In the genomic region with DNA sequence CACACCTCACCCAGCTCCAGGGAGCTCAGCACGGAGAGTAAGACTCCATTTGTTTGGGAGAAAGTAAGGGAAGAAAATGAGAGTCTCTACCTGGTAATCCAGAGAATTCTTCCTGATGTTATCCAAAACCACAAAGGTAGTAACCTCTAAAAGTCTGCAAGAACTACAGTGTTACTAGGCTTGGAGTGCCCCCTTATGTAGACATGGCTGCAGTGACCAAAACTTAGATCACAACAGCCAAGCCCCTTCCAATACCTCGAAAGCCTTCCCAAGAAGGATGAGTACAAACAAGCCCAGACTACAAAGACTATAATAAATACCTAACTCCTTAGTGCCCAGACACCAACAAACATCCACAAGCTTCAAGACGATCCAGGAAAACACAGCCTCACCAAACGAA, we compare ENCODE assay signal across 15 cellular contexts. TPM values are rescaled to one million over a fixed set of nuclear protein-coding genes. Genes with fewer than 3 reads are reported as not detected.
A peak's percentile ranks its signal among the peaks of the same experiment; 100 is the strongest.
DNase-seq lines count a peak whose midpoint lies in the region; ATAC-seq and TF ChIP-seq lines count a peak whose summit lies in the region.
"Had no signal": no experiment of that assay in that cellular context is flagged by ENCODE, and none has a peak within 500 bp of the region (broad histone marks: within the 10 kb centered on the region; RNA-seq: fewer than 3 reads in every experiment).

No MANE protein-coding gene starts in this region.

- intact Hi-C loops in natural killer cell (cut with micrococcal nuclease): no loop called here

- peaks cover 75% of the 10 kb centered on the region for H3K36me3 Mint-ChIP-seq in activated T-cell treated with anti-CD3 and anti-CD28 coated beads, Interleukin-2, amount 50 U/mL, for 24 hours (ENCODE audit: low read depth)
- peaks cover 40% of the 10 kb centered on the region for H3K36me3 Mint-ChIP-seq in activated naive CD8-positive, alpha-beta T cell treated with anti-CD3 and anti-CD28 coated beads, Interleukin-2, amount 10 ng/mL, durations not matched to agents 7 days and 5 days
- H3K36me3 Mint-ChIP-seq in natural killer cell: no peaks in the 10 kb centered on the region

- no peak for ATAC-seq in activated naive CD8-positive, alpha-beta T cell treated with anti-CD3 and anti-CD28 coated beads, Interleukin-2, amount 10 ng/mL, durations not matched to agents 7 days and 5 days (ENCODE audit: low read depth)
- ATAC-seq in natural killer cell (no peak), HG03439 (IDR thresholded peaks at IDR 0.05; ENCODE audit: unreplicated experiment) (no peak), HG03521 (IDR thresholded peaks at IDR 0.05; ENCODE audit: unreplicated experiment) (no peak)

- H3K27ac Mint-ChIP-seq in activated T-cell treated with anti-CD3 and anti-CD28 coated beads, Interleukin-2, amount 50 U/mL, for 24 hours: peak overlapping the region; percentile 80
- peak overlapping the region; percentile 71 for H3K27ac Mint-ChIP-seq in activated naive CD8-positive, alpha-beta T cell treated with anti-CD3 and anti-CD28 coated beads, Interleukin-2, amount 10 ng/mL, durations not matched to agents 7 days and 5 days
- H3K27ac Mint-ChIP-seq in natural killer cell: peak overlapping the region; percentile 96 to 99

- DNase-seq in activated T-cell treated with anti-CD3 and anti-CD28 coated beads, Interleukin-2, amount 50 U/mL, for 24 hours: no peak
- no peak for DNase-seq in activated T-cell treated with anti-CD3 and anti-CD28 coated beads, Interleukin-2, amount 50 U/mL, for 48 hours
- DNase-seq in HT-29 (ENCODE audit: low spot score) (peak; percentile 28), natural killer cell (no peak), NOMO-1 (lab: John Stamatoyannopoulos, UW; ENCODE audit: unreplicated experiment in 2 of 2) (no peak)
- no peak for DNase-seq in activated naive CD8-positive, alpha-beta T cell treated with anti-CD3 and anti-CD28 coated beads, Interleukin-2, amount 10 ng/mL, durations not matched to agents 7 days and 5 days
- DNase-seq: activated CD4-positive, CD25-positive, alpha-beta regulatory T cell; caudate nucleus; left ventricle myocardium inferior; NCI-H2081; stimulated activated CD4-positive, alpha-beta T cell treated with anti-CD3 and anti-CD28 coated beads, Interleukin-4, amount 100 ng/mL, for 4 hours; stomach had no signal

- POLR2A ChIA-PET in activated naive CD8-positive, alpha-beta T cell treated with anti-CD3 and anti-CD28 coated beads, Interleukin-2, amount 10 ng/mL, durations not matched to agents 7 days and 5 days (lab: Charles Lee): no interaction called here

- no peaks in the 10 kb centered on the region for H3K27me3 Mint-ChIP-seq in activated T-cell treated with anti-CD3 and anti-CD28 coated beads, Interleukin-2, amount 50 U/mL, for 24 hours
- no peaks in the 10 kb centered on the region for H3K27me3 Mint-ChIP-seq in activated naive CD8-positive, alpha-beta T cell treated with anti-CD3 and anti-CD28 coated beads, Interleukin-2, amount 10 ng/mL, durations not matched to agents 7 days and 5 days
- no peaks in the 10 kb centered on the region for H3K27me3 Mint-ChIP-seq in natural killer cell (ENCODE audit: low read depth in 2 of 2)

- TF ChIP-seq CTCF in natural killer cell (IDR thresholded peaks at IDR 0.05): no peak

- peaks cover 51% of the 10 kb centered on the region for H3K4me1 Mint-ChIP-seq in activated T-cell treated with anti-CD3 and anti-CD28 coated beads, Interleukin-2, amount 50 U/mL, for 24 hours (ENCODE audit: low read depth)
- H3K4me1 Mint-ChIP-seq in activated naive CD8-positive, alpha-beta T cell treated with anti-CD3 and anti-CD28 coated beads, Interleukin-2, amount 10 ng/mL, durations not matched to agents 7 days and 5 days: peaks cover 36% of the 10 kb centered on the region
- peaks cover 51 to 57% of the 10 kb centered on the region in 2 donors for H3K4me1 Mint-ChIP-seq in natural killer cell

- no peaks in the 10 kb centered on the region for H3K9me3 Mint-ChIP-seq in activated T-cell treated with anti-CD3 and anti-CD28 coated beads, Interleukin-2, amount 50 U/mL, for 24 hours
- H3K9me3 Mint-ChIP-seq in activated naive CD8-positive, alpha-beta T cell treated with anti-CD3 and anti-CD28 coated beads, Interleukin-2, amount 10 ng/mL, durations not matched to agents 7 days and 5 days: no peaks in the 10 kb centered on the region
- no peaks in the 10 kb centered on the region for H3K9me3 Mint-ChIP-seq in natural killer cell

- H3K4me3 Mint-ChIP-seq in activated T-cell treated with anti-CD3 and anti-CD28 coated beads, Interleukin-2, amount 50 U/mL, for 24 hours: no peak overlapping the region
- peak overlapping the region; percentile 67 for H3K4me3 Mint-ChIP-seq in activated naive CD8-positive, alpha-beta T cell treated with anti-CD3 and anti-CD28 coated beads, Interleukin-2, amount 10 ng/mL, durations not matched to agents 7 days and 5 days
- no peak overlapping the region for H3K4me3 Mint-ChIP-seq in natural killer cell

RNA-seq across cellular contexts. Expression of a gene that starts 4.9 kb away (rescaled TPM):
- total RNA-seq in HT-29 (2014; rRNA removed; shearing (Covaris generic)): 1.3 and 3.5 TPM in 2 replicates
- total RNA-seq in activated naive CD8-positive, alpha-beta T cell treated with anti-CD3 and anti-CD28 coated beads, Interleukin-2, amount 10 ng/mL, durations not matched to agents 7 days and 5 days: 100 to 1,000 TPM; 220 to 221 TPM
- 100 to 1,000 TPM in 2 of 3 donors, 10 to 100 TPM in 1; 89.1 to 108 (median 103) TPM for total RNA-seq in natural killer cell

RNA-seq across cellular contexts. Expression of a gene that starts 25.2 kb away (rescaled TPM):
- total RNA-seq in HT-29 (2014; rRNA removed; shearing (Covaris generic)): not detected in 2 replicates
- not detected for total RNA-seq in activated naive CD8-positive, alpha-beta T cell treated with anti-CD3 and anti-CD28 coated beads, Interleukin-2, amount 10 ng/mL, durations not matched to agents 7 days and 5 days
- total RNA-seq in natural killer cell: not detected
- total RNA-seq: Daoy, left ventricle myocardium inferior, stomach had no signal

RNA-seq across cellular contexts. Expression of a gene that starts 32.0 kb away (rescaled TPM):
- 133 and 143 TPM in 2 replicates for total RNA-seq in HT-29 (2014; rRNA removed; shearing (Covaris generic))
- 10 to 100 TPM; 44.0 to 48.1 TPM for total RNA-seq in activated naive CD8-positive, alpha-beta T cell treated with anti-CD3 and anti-CD28 coated beads, Interleukin-2, amount 10 ng/mL, durations not matched to agents 7 days and 5 days
- total RNA-seq in natural killer cell: 10 to 100 TPM; 15.0 to 18.8 (median 17.1) TPM

RNA-seq across cellular contexts. Expression of a gene that starts 34.9 kb away (rescaled TPM):
- not detected in 2 replicates for total RNA-seq in HT-29 (2014; rRNA removed; shearing (Covaris generic))
- under 1 TPM; 0.45 to 0.61 TPM for total RNA-seq in activated naive CD8-positive, alpha-beta T cell treated with anti-CD3 and anti-CD28 coated beads, Interleukin-2, amount 10 ng/mL, durations not matched to agents 7 days and 5 days
- under 1 TPM in 1 of 3 donors, not detected in 2; 0.50 TPM for total RNA-seq in natural killer cell
- total RNA-seq: Daoy had no signal

RNA-seq across cellular contexts. Expression of a gene that starts 47.1 kb away (rescaled TPM):
- 47.7 and 60.8 TPM in 2 replicates for total RNA-seq in HT-29 (2014; rRNA removed; shearing (Covaris generic))
- 10 to 100 TPM; 28.2 to 28.8 TPM for total RNA-seq in activated naive CD8-positive, alpha-beta T cell treated with anti-CD3 and anti-CD28 coated beads, Interleukin-2, amount 10 ng/mL, durations not matched to agents 7 days and 5 days
- 10 to 100 TPM; 11.3 to 20.6 (median 13.9) TPM for total RNA-seq in natural killer cell

Comparison
In these comparisons a context has a peak if more than half of its experiments do, and no peak if none do; other contexts are left out.
1. RNA of a gene that starts 4.9 kb away (total RNA-seq): 220 to 221 TPM in activated naive CD8-positive, alpha-beta T cell treated with anti-CD3 and anti-CD28 coated beads, Interleukin-2, amount 10 ng/mL, durations not matched to agents 7 days and 5 days and 89.1 to 108 TPM in natural killer cell; 1.3 to 3.5 TPM in HT-29; every median in the first group is over 10 times any median in the second.
2. Peak in every context shown above with its lines, with median percentiles within 50 percentile points of each other: H3K27ac Mint-ChIP-seq.